Comparison of ENCODE assay signal across 1 cellular context in the genomic region with DNA sequence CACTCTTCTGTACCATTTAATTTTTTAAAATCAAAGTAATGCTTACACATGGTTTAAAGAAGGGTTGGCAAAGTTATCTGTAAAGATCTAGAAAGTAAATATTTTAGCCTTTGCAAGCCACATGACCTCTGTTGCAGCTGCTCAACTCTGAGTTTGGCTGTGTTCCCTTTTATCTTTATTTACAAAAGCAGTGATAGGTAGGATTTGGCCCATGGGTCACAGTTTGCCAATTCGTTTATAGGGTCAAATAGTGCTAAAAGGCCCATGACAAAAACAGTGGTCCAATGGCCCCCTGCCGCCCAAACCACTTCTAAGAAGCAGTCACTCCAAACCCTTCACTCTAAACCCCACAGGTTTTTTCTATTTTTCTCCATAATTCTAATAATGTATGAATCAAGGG.
TF ChIP-seq lines count a peak whose summit lies in the region.

No MANE protein-coding gene starts in this region.

TF ChIP-seq in HepG2, 621 proteins besides CTCF, POLR2A, EP300 and RAD21 (continued from another document and continues in another):
- TF ChIP-seq ZNF407 (CRISPR knock-in tag; IDR thresholded peaks at IDR 0.05; ENCODE audit: not compliant biosample characterization) (no peak), PHF5A (CRISPR knock-in tag; IDR thresholded peaks at IDR 0.05; ENCODE audit: low read depth, unreplicated experiment) (no peak), ZNF652 (CRISPR knock-in tag; IDR thresholded peaks at IDR 0.05; ENCODE audit: borderline replicate concordance, low read depth) (no peak), CBX1 (IDR thresholded peaks at IDR 0.05; ENCODE audit: low read depth) (no peak), RORA (CRISPR knock-in tag; IDR thresholded peaks at IDR 0.05) (no peak), NFE2L2 (IDR thresholded peaks at IDR 0.05; ENCODE audit: low read length) (no peak), SETDB1 (CRISPR knock-in tag; IDR thresholded peaks at IDR 0.05; ENCODE audit: borderline replicate concordance) (no peak), SALL1 (CRISPR knock-in tag; IDR thresholded peaks at IDR 0.05) (peak; percentile 20; the same call in 1 of the 2 replicates), MBD4 (IDR thresholded peaks at IDR 0.05; ENCODE audit: borderline replicate concordance, low read length) (no peak), ETS1 (CRISPR knock-in tag; IDR thresholded peaks at IDR 0.05) (no peak), ZNF20 (CRISPR knock-in tag; IDR thresholded peaks at IDR 0.05) (no peak), ZNF317 (CRISPR knock-in tag; IDR thresholded peaks at IDR 0.05) (no peak), BHLHE40 (IDR thresholded peaks at IDR 0.05; ENCODE audit: low read length) (no peak), HOXA5 (CRISPR knock-in tag; IDR thresholded peaks at IDR 0.05) (no peak), PRMT3 (CRISPR knock-in tag; IDR thresholded peaks at IDR 0.05; ENCODE audit: borderline replicate concordance, low read depth) (no peak), HDAC1 (CRISPR knock-in tag; IDR thresholded peaks at IDR 0.05) (no peak), SYNCRIP (IDR thresholded peaks at IDR 0.05; ENCODE audit: insufficient read depth, low read depth, low read length) (no peak), ATF1 (CRISPR knock-in tag; IDR thresholded peaks at IDR 0.05) (no peak), ZNF644 (CRISPR knock-in tag; IDR thresholded peaks at IDR 0.05; ENCODE audit: low read depth) (peak; percentile 42; the same call in 1 of the 2 replicates), ZNF3 (CRISPR knock-in tag; IDR thresholded peaks at IDR 0.05) (no peak), HNF4A (CRISPR knock-in tag; IDR thresholded peaks at IDR 0.05) (peak; percentile 44; the same call in 1 of the 2 replicates), ZNF672 (CRISPR knock-in tag; IDR thresholded peaks at IDR 0.05) (no peak), ZNF576 (CRISPR knock-in tag; IDR thresholded peaks at IDR 0.05) (no peak), TFE3 (CRISPR knock-in tag; IDR thresholded peaks at IDR 0.05) (peak; percentile 82; the same call in 1 of the 2 replicates), MEF2D (CRISPR knock-in tag; IDR thresholded peaks at IDR 0.05) (no peak), TSC22D2 (CRISPR knock-in tag; IDR thresholded peaks at IDR 0.05; ENCODE audit: borderline replicate concordance) (no peak), RNF219 (CRISPR knock-in tag; IDR thresholded peaks at IDR 0.05) (no peak), ZNF776 (CRISPR knock-in tag; IDR thresholded peaks at IDR 0.05) (no peak), NR2C2 (CRISPR knock-in tag; IDR thresholded peaks at IDR 0.05; ENCODE audit: borderline replicate concordance) (peak; percentile 58; the same call in 1 of the 2 replicates), ZNF552 (CRISPR knock-in tag; IDR thresholded peaks at IDR 0.05; ENCODE audit: borderline replicate concordance) (no peak), ZNF607 (CRISPR knock-in tag; IDR thresholded peaks at IDR 0.05; ENCODE audit: borderline replicate concordance) (no peak), ZNF772 (CRISPR knock-in tag; IDR thresholded peaks at IDR 0.05) (no peak), HNF1B (CRISPR knock-in tag; IDR thresholded peaks at IDR 0.05) (peak; percentile 64; the same call in 1 of the 2 replicates), GATAD2A (CRISPR knock-in tag; IDR thresholded peaks at IDR 0.05) (0 out of 2 replicates have a peak, but pooled peaks have one; percentile 26), TARDBP (CRISPR knock-in tag; IDR thresholded peaks at IDR 0.05) (no peak), ESRRA (CRISPR knock-in tag; IDR thresholded peaks at IDR 0.05; ENCODE audit: low read depth) (no peak), LCORL (IDR thresholded peaks at IDR 0.05) (no peak), LCORL (CRISPR knock-in tag; IDR thresholded peaks at IDR 0.05) (0 out of 2 replicates have a peak, but pooled peaks have one; percentile 61)
- TF ChIP-seq, protein P1, sequence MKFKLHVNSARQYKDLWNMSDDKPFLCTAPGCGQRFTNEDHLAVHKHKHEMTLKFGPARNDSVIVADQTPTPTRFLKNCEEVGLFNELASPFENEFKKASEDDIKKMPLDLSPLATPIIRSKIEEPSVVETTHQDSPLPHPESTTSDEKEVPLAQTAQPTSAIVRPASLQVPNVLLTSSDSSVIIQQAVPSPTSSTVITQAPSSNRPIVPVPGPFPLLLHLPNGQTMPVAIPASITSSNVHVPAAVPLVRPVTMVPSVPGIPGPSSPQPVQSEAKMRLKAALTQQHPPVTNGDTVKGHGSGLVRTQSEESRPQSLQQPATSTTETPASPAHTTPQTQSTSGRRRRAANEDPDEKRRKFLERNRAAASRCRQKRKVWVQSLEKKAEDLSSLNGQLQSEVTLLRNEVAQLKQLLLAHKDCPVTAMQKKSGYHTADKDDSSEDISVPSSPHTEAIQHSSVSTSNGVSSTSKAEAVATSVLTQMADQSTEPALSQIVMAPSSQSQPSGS (CRISPR knock-in tag; IDR thresholded peaks at IDR 0.05) = no peak
- TF ChIP-seq, protein P2, sequence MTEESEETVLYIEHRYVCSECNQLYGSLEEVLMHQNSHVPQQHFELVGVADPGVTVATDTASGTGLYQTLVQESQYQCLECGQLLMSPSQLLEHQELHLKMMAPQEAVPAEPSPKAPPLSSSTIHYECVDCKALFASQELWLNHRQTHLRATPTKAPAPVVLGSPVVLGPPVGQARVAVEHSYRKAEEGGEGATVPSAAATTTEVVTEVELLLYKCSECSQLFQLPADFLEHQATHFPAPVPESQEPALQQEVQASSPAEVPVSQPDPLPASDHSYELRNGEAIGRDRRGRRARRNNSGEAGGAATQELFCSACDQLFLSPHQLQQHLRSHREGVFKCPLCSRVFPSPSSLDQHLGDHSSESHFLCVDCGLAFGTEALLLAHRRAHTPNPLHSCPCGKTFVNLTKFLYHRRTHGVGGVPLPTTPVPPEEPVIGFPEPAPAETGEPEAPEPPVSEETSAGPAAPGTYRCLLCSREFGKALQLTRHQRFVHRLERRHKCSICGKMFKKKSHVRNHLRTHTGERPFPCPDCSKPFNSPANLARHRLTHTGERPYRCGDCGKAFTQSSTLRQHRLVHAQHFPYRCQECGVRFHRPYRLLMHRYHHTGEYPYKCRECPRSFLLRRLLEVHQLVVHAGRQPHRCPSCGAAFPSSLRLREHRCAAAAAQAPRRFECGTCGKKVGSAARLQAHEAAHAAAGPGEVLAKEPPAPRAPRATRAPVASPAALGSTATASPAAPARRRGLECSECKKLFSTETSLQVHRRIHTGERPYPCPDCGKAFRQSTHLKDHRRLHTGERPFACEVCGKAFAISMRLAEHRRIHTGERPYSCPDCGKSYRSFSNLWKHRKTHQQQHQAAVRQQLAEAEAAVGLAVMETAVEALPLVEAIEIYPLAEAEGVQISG (CRISPR knock-in tag; IDR thresholded peaks at IDR 0.05) = no peak
- TF ChIP-seq, protein P3, sequence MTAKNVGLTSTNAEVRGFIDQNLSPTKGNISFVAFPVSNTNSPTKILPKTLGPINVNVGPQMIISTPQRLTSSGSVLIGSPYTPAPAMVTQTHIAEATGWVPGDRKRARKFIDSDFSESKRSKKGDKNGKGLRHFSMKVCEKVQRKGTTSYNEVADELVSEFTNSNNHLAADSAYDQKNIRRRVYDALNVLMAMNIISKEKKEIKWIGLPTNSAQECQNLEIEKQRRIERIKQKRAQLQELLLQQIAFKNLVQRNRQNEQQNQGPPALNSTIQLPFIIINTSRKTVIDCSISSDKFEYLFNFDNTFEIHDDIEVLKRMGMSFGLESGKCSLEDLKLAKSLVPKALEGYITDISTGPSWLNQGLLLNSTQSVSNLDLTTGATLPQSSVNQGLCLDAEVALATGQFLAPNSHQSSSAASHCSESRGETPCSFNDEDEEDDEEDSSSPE (CRISPR knock-in tag; IDR thresholded peaks at IDR 0.05) = no peak
